Comparison of ENCODE assay signal across 1 cellular context in the genomic region with DNA sequence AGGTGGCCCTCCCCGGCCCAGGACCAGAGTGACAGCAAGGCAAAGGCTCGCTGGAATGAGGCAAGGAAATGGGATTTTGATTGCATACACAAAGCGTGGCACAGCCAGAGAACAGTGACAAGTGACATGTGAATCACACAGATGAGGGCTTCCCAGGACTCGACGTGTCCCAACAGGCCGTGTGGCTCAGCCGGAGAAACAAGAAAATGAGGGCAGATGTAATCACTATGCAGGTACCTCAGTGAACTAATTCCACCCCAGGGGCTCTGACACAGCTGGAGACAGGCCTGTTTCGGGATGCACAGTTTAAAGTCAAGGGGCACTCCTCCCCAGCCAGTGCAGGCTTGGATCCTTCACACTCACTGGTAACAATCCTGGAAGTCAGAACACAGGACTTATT.
TF ChIP-seq lines count a peak whose summit lies in the region.

No MANE protein-coding gene starts in this region.

TF ChIP-seq in GM12891, 5 proteins besides CTCF, POLR2A, EP300 and RAD21:
- TF ChIP-seq SPI1 (IDR thresholded peaks at IDR 0.05; ENCODE audit: low read depth, low read length) (no peak), PAX5 (IDR thresholded peaks at IDR 0.05; ENCODE audit: insufficient read depth, low read length, severe bottlenecking) (no peak), POLR2AphosphoS5 (IDR thresholded peaks at IDR 0.05; ENCODE audit: low read depth, low read length) (no peak), TAF1 (IDR thresholded peaks at IDR 0.05; ENCODE audit: low read depth, low read length) (no peak), POU2F2 (IDR thresholded peaks at IDR 0.05; ENCODE audit: low read depth, low read length) (no peak)
